17 cellular contexts compared by ENCODE assay signal in genomic region chr11:121341609-121342008, GRCh38. TPM values are rescaled to one million over a fixed set of nuclear protein-coding genes. Genes with fewer than 3 reads are reported as not detected.
A peak's percentile ranks its signal among the peaks of the same experiment; 100 is the strongest.
DNase-seq lines count a peak whose midpoint lies in the region; ATAC-seq and TF ChIP-seq lines count a peak whose summit lies in the region.
"Had no signal": no experiment of that assay in that cellular context is flagged by ENCODE, and none has a peak within 500 bp of the region (broad histone marks: within the 10 kb centered on the region; RNA-seq: fewer than 3 reads in every experiment).

No MANE protein-coding gene starts in this region.

- POLR2A ChIA-PET in naive thymus-derived CD8-positive, alpha-beta T cell (lab: Charles Lee) = interaction anchor here (0.7 kb wide), 1 partner anchor 111 kb away, joined by 8 read pairs; no protein-coding TSS in a partner anchor

- intact Hi-C loops in mammary epithelial cell (cut with micrococcal nuclease) = no loop called here

- H3K36me3 Mint-ChIP-seq in activated naive CD4-positive, alpha-beta T cell treated with anti-CD3 and anti-CD28 coated beads, Interleukin-2, amount 50 U/mL, for 72 hours = peaks cover 0 to 5% of the 10 kb centered on the region in 2 donors
- H3K36me3 Mint-ChIP-seq in naive thymus-derived CD8-positive, alpha-beta T cell = no peaks in the 10 kb centered on the region

- H3K27ac Mint-ChIP-seq in activated naive CD4-positive, alpha-beta T cell treated with anti-CD3 and anti-CD28 coated beads, Interleukin-2, amount 50 U/mL, for 72 hours = no peak overlapping the region
- H3K27ac Mint-ChIP-seq in naive thymus-derived CD8-positive, alpha-beta T cell = no peak overlapping the region

- H3K9ac ChIP-seq in mammary epithelial cell (ENCODE audit: insufficient read depth, low read length) = no peak overlapping the region
- H3K9ac ChIP-seq: KMS-11 had no signal

- H3K27ac ChIP-seq in mammary epithelial cell (ENCODE audit: insufficient read depth, low read depth, low read length) = no peak overlapping the region
- H3K27ac ChIP-seq: C4-2B, KMS-11 had no signal

- TF ChIP-seq CTCF in mammary epithelial cell (conservative IDR thresholded peaks at IDR 0.05 in 1 of 2, IDR thresholded peaks at IDR 0.05 in 1 of 2; ENCODE audit: extremely low read depth in 1 of 2, insufficient read depth in 1 of 2, low read depth in 1 of 2, low read length in 2 of 2) = no peak

- peaks cover 5 to 39% (median 7%) of the 10 kb centered on the region in 4 donors for H3K4me1 Mint-ChIP-seq in naive thymus-derived CD8-positive, alpha-beta T cell

- no peaks in the 10 kb centered on the region for H4K20me1 ChIP-seq in mammary epithelial cell (ENCODE audit: insufficient read depth, low read length)

- no peak overlapping the region for H3K4me2 ChIP-seq in mammary epithelial cell (ENCODE audit: insufficient read depth, low read depth, low read length)
- H3K4me2 ChIP-seq: KMS-11 had no signal

- in situ Hi-C loops in mammary epithelial cell (cut with MboI; ENCODE audit: low sequenced_read_pairs in 2 of 2) = no loop called here

- peak; percentile 71 to 82 for ATAC-seq in activated naive CD4-positive, alpha-beta T cell treated with anti-CD3 and anti-CD28 coated beads, Interleukin-2, amount 50 U/mL, for 72 hours
- ATAC-seq in naive thymus-derived CD8-positive, alpha-beta T cell = no peak
- ATAC-seq: sciatic nerve had no signal

- H3K27me3 ChIP-seq in mammary epithelial cell (ENCODE audit: insufficient read depth, low read length) = no peaks in the 10 kb centered on the region

- peak; percentile 59 for DNase-seq in NCI-H2107 treated with DMSO at 0.1 percent for 48 hours (lab: John Stamatoyannopoulos, UW; ENCODE audit: unreplicated experiment)
- DNase-seq in NCI-H2107 (lab: John Stamatoyannopoulos, UW) = no peak
- peak; percentile 38 for DNase-seq in COLO668 (lab: John Stamatoyannopoulos, UW; ENCODE audit: unreplicated experiment)
- DNase-seq in HT-29 (ENCODE audit: low spot score) = peak; percentile 30
- DNase-seq in activated naive CD4-positive, alpha-beta T cell treated with anti-CD3 and anti-CD28 coated beads, Interleukin-2, amount 50 U/mL, for 72 hours (ENCODE audit: low spot score in 2 of 2) = peak in 1 of 2 donors; percentile 25
- no peak for DNase-seq in mammary epithelial cell
- no peak for DNase-seq in MV-4-11 (lab: John Stamatoyannopoulos, UW)
- DNase-seq in naive thymus-derived CD8-positive, alpha-beta T cell = no peak
- DNase-seq: activated effector memory CD4-positive, alpha-beta T cell treated with Interleukin-2 at 50 U/mL for 16 hours; aorta; cerebellar nuclear complex; NCI-H446; OCI-M1; trophoblast cell had no signal

- H3K4me3 Mint-ChIP-seq in naive thymus-derived CD8-positive, alpha-beta T cell = no peak overlapping the region

- 95% methylated on average over 4 of the region's 4 CpGs for WGBS in mammary epithelial cell (ENCODE audit: low coverage, missing lambda C conversion rate)

- no peak overlapping the region for H2AFZ ChIP-seq in mammary epithelial cell (ENCODE audit: low read depth, low read length)

- H3K27me3 Mint-ChIP-seq in naive thymus-derived CD8-positive, alpha-beta T cell = peaks cover 0 to 3% (median 0%) of the 10 kb centered on the region in 5 donors

- no TSS peak for BruUV-seq in mammary epithelial cell (replicated peaks; lab: Mats Ljungman, UMichigan)

- CTCF ChIA-PET in mammary epithelial cell (lab: Charles Lee; ENCODE audit: low non-redundant PET) = no interaction called here

- H3K79me2 ChIP-seq in mammary epithelial cell (ENCODE audit: insufficient read depth, low read length) = no peaks in the 10 kb centered on the region

- H3K36me3 ChIP-seq in mammary epithelial cell (ENCODE audit: insufficient read depth, low read length) = no peaks in the 10 kb centered on the region

- dilution Hi-C loops in mammary epithelial cell (cut with HindIII; ENCODE audit: low sequenced_read_pairs) = no loop called here

- no peaks in the 10 kb centered on the region for H3K4me1 ChIP-seq in mammary epithelial cell (ENCODE audit: insufficient read depth, low read length)

- peaks cover 0 to 5% of the 10 kb centered on the region in 2 donors for H3K9me3 Mint-ChIP-seq in activated naive CD4-positive, alpha-beta T cell treated with anti-CD3 and anti-CD28 coated beads, Interleukin-2, amount 50 U/mL, for 72 hours
- H3K9me3 Mint-ChIP-seq in naive thymus-derived CD8-positive, alpha-beta T cell = no peaks in the 10 kb centered on the region

- no peaks in the 10 kb centered on the region for H3K9me3 ChIP-seq in mammary epithelial cell (replicated peaks; ENCODE audit: insufficient read depth, low read length)

- H3K4me3 ChIP-seq in mammary epithelial cell (replicated peaks in 1 of 3; ENCODE audit: insufficient read depth in 1 of 3, low read depth in 2 of 3, low read length in 3 of 3) = no peak overlapping the region

RNA-seq across cellular contexts. Expression of gene SC5D, which starts 49.0 kb away (rescaled TPM):
- total RNA-seq in HT-29 (2014; rRNA removed; shearing (Covaris generic)) = 26.3 and 30.0 TPM in 2 replicates
- total RNA-seq in activated naive CD4-positive, alpha-beta T cell treated with anti-CD3 and anti-CD28 coated beads, Interleukin-2, amount 50 U/mL, for 72 hours = 10 to 100 TPM; 19.5 to 37.2 TPM
- 10 to 100 TPM; 64.4 to 67.8 TPM for total RNA-seq in mammary epithelial cell
- polyA plus RNA-seq in mammary epithelial cell = 74.0 TPM
- 209 TPM for polyA minus RNA-seq in mammary epithelial cell
- total RNA-seq in naive thymus-derived CD8-positive, alpha-beta T cell = 10 to 100 TPM; 30.4 to 34.8 TPM
- 10 to 100 TPM in 2 of 3 donors, 1 to 10 TPM in 1; 8.7 to 12.7 (median 10.7) TPM for polyA plus RNA-seq in naive thymus-derived CD8-positive, alpha-beta T cell

Comparison
In these comparisons a context has a peak if more than half of its experiments do, and no peak if none do; other contexts are left out.
1. DNase-seq: peak in NCI-H2107 treated with DMSO at 0.1 percent for 48 hours (single experiment), COLO668 (single experiment) and HT-29 (single experiment); none in NCI-H2107 (single experiment), mammary epithelial cell (single experiment), MV-4-11 (single experiment) and naive thymus-derived CD8-positive, alpha-beta T cell (0 of 10).
2. ATAC-seq: peak in activated naive CD4-positive, alpha-beta T cell treated with anti-CD3 and anti-CD28 coated beads, Interleukin-2, amount 50 U/mL, for 72 hours (2 of 2); none in naive thymus-derived CD8-positive, alpha-beta T cell (0 of 2).